Comparison of ENCODE assay signal across 14 cellular contexts in the genomic region with DNA sequence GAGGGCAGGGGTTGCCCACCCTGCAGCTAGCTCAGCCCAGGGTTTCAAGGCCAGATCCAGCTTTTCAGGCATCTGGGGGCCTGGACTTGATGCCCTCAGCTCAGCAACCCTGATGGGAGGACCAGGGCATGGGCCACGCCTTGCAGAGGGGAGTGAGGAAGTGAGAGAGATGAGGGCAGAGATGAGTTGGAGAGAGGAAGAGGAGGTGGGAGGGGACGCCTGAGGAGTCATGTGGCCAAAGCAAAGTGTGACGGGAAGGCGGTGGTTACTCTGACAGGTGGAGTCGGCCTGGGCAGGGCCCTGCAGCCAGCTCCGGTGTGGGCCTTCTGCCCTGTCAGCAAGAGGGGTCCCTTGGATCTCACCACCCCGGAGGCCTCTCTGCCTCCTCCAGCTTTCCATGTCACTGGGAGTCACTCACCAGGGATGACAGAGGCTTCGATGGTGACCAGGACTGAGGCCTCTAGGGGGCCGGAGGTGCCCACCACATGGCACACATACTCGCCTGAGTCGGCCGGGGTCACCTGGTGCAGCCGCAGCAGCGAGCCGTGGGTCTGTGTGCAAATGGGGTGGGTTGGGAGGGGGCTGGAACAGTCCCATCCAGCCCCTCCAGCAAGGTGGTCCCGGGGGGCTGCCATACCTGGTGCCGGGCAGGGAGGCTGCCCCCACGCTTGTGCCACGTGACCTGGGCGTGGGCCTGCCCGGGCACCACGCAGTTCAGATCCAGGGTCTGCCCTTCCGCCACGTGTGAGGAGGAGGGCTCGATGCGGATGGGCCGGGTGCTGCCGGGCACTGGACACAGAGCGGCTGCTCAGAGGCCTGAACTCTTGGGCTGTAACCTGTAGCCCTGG. TPM values are rescaled to one million over a fixed set of nuclear protein-coding genes. Genes with fewer than 3 reads are reported as not detected.
DNase-seq lines count a peak whose midpoint lies in the region; ATAC-seq and TF ChIP-seq lines count a peak whose summit lies in the region.
"Had no signal": no experiment of that assay in that cellular context is flagged by ENCODE, and none has a peak within 500 bp of the region (broad histone marks: within the 10 kb centered on the region; RNA-seq: fewer than 3 reads in every experiment).

No MANE protein-coding gene starts in this region.

- intact Hi-C loops in cardiac septum (cut with DNase I) (no loop called here), Right ventricle myocardium inferior (cut with DNase I) (no loop called here), transverse colon (cut with DNase I; ENCODE audit: low total_unique reads) (no loop called here)

- H3K27me3 Mint-ChIP-seq in T-helper 2 cell treated with Interferon-gamma antibody and Interleukin-4, amounts not matched to agents 5 μg/mL and 100 μg/mL, for 36 hours (ENCODE audit: low read depth), result no peaks in the 10 kb centered on the region

- no peak overlapping the region for H3K27ac ChIP-seq in transverse colon
- H3K27ac ChIP-seq: cardiac muscle cell had no signal

- TF ChIP-seq EP300 in transverse colon (IDR thresholded peaks at IDR 0.05; ENCODE audit: low read depth), result no peak

- no peak for TF ChIP-seq POLR2A in transverse colon (IDR thresholded peaks at IDR 0.05)

- H3K27me3 ChIP-seq in transverse colon, result no peaks in the 10 kb centered on the region
- H3K27me3 ChIP-seq in MG63, result no peaks in the 10 kb centered on the region
- H3K27me3 ChIP-seq: cardiac muscle cell, tibial artery had no signal

- H3K9me3 Mint-ChIP-seq in T-helper 2 cell treated with Interferon-gamma antibody and Interleukin-4, amounts not matched to agents 5 μg/mL and 100 μg/mL, for 36 hours, result no peaks in the 10 kb centered on the region

- H3K4me1 Mint-ChIP-seq in T-helper 2 cell treated with Interferon-gamma antibody and Interleukin-4, amounts not matched to agents 5 μg/mL and 100 μg/mL, for 36 hours (ENCODE audit: low read depth), result peaks cover 2% of the 10 kb centered on the region

- WGBS in transverse colon (ENCODE audit: low coverage in 1 of 2), 2 donors, result 75 to 83% methylated on average over 4 to 29 of the region's 29 CpGs

- no peak for TF ChIP-seq CTCF in transverse colon (IDR thresholded peaks at IDR 0.05)

- H3K4me3 Mint-ChIP-seq in T-helper 2 cell treated with Interferon-gamma antibody and Interleukin-4, amounts not matched to agents 5 μg/mL and 100 μg/mL, for 36 hours, result no peak overlapping the region

- no peaks in the 10 kb centered on the region for H3K9me3 ChIP-seq in transverse colon
- no peaks in the 10 kb centered on the region for H3K9me3 ChIP-seq in MG63
- H3K9me3 ChIP-seq: tibial artery had no signal

- ATAC-seq in Right ventricle myocardium inferior, result no peak
- ATAC-seq in HG02884 (IDR thresholded peaks at IDR 0.05; ENCODE audit: unreplicated experiment), result peak; percentile 59
- ATAC-seq in HG03354 (IDR thresholded peaks at IDR 0.05; ENCODE audit: poor library complexity, severe bottlenecking, unreplicated experiment), result no peak

- no peaks in the 10 kb centered on the region for H3K4me1 ChIP-seq in transverse colon
- H3K4me1 ChIP-seq: tibial artery had no signal

- DNase-seq in cardiac septum (ENCODE audit: low spot score) (peak; percentile 60), Right ventricle myocardium inferior (ENCODE audit: missing footprints) (no peak), transverse colon (peak; percentile 56), MG63 (no peak)
- no peak for DNase-seq in T-helper 2 cell treated with Interferon-gamma antibody and Interleukin-4, amounts not matched to agents 5 μg/mL and 100 μg/mL, for 36 hours (ENCODE audit: low spot score)
- DNase-seq in activated CD4-positive, CD25-positive, alpha-beta regulatory T cell (lab: John Stamatoyannopoulos, UW), result no peak
- DNase-seq: DND-41, midbrain, NCI-H2029 treated with DMSO at 0.1 percent for 48 hours, tibial artery had no signal

- peak overlapping the region; percentile 63 for H3K27ac Mint-ChIP-seq in T-helper 2 cell treated with Interferon-gamma antibody and Interleukin-4, amounts not matched to agents 5 μg/mL and 100 μg/mL, for 36 hours

- peaks cover 0 to 66% (median 12%) of the 10 kb centered on the region in 4 donors for H3K36me3 ChIP-seq in transverse colon
- peaks cover 74% of the 10 kb centered on the region for H3K36me3 ChIP-seq in MG63

- no peak overlapping the region for H3K4me3 ChIP-seq in transverse colon
- no peak overlapping the region for H3K4me3 ChIP-seq in MG63
- H3K4me3 ChIP-seq: cardiac muscle cell, tibial artery had no signal

- H3K36me3 Mint-ChIP-seq in T-helper 2 cell treated with Interferon-gamma antibody and Interleukin-4, amounts not matched to agents 5 μg/mL and 100 μg/mL, for 36 hours (ENCODE audit: low read depth), result no peaks in the 10 kb centered on the region

- in situ Hi-C loops in transverse colon (cut with MboI; ENCODE audit: low pct_ligation_motif_present in 1 of 4, low pct_unique_long_range_greater_than_20kb in 1 of 4, low sequenced_read_pairs in 3 of 4), result loop anchor here in 1 of 4 donors (25.0 kb wide), 1 partner anchor 110 kb away; no protein-coding TSS in a partner anchor

RNA-seq across cellular contexts. Expression of a gene that starts 40.4 kb away (rescaled TPM):
- total RNA-seq in cardiac septum (0.05 TPM), Right ventricle myocardium inferior (not detected), transverse colon (under 1 TPM in 1 of 4 donors, not detected in 3; 0.48 TPM)
- not detected in 2 replicates for total RNA-seq in MG63 (2014; rRNA removed; shearing (Covaris generic); ENCODE audit: low replicate concordance)
- total RNA-seq: HT1080 had no signal

Comparison
In these comparisons a context has a peak if more than half of its experiments do, and no peak if none do; other contexts are left out.
1. DNase-seq: peak in cardiac septum (single experiment) and transverse colon (single experiment); none in Right ventricle myocardium inferior (single experiment), T-helper 2 cell treated with Interferon-gamma antibody and Interleukin-4, amounts not matched to agents 5 μg/mL and 100 μg/mL, for 36 hours (single experiment), MG63 (single experiment) and activated CD4-positive, CD25-positive, alpha-beta regulatory T cell (0 of 4).